In genomic region chr2:20617081-20617575, GRCh38 we compare ENCODE assay signal across 9 cellular contexts. TPM values are rescaled to one million over a fixed set of nuclear protein-coding genes. Genes with fewer than 3 reads are reported as not detected.
DNase-seq lines count a peak whose midpoint lies in the region; ATAC-seq, FAIRE-seq and TF ChIP-seq lines count a peak whose summit lies in the region.
"Had no signal": no experiment of that assay in that cellular context is flagged by ENCODE, and none has a peak within 500 bp of the region (broad histone marks: within the 10 kb centered on the region; RNA-seq: fewer than 3 reads in every experiment).

No MANE protein-coding gene starts in this region.

- H3K4me1 Mint-ChIP-seq in activated CD8-positive, alpha-beta T cell treated with anti-CD3 and anti-CD28 coated beads for 36 hours (ENCODE audit: low read depth) = no peaks in the 10 kb centered on the region

- no peak for ATAC-seq in HG03442 (IDR thresholded peaks at IDR 0.05; ENCODE audit: unreplicated experiment)
- ATAC-seq in activated CD8-positive, alpha-beta T cell treated with anti-CD3 and anti-CD28 coated beads for 36 hours = no peak

- POLR2A ChIA-PET in activated CD8-positive, alpha-beta T cell treated with anti-CD3 and anti-CD28 coated beads for 36 hours (lab: Charles Lee) = no interaction called here

- no peak overlapping the region for H3K4me3 Mint-ChIP-seq in activated CD8-positive, alpha-beta T cell treated with anti-CD3 and anti-CD28 coated beads for 36 hours
- H3K4me3 Mint-ChIP-seq: B cell had no signal

- H3K36me3 ChIP-seq in esophagus muscularis mucosa (peaks cover 9 to 26% (median 19%) of the 10 kb centered on the region in 4 donors), muscle layer of duodenum (ENCODE audit: control insufficient read depth in 1 of 2, insufficient read depth in 2 of 2, low read length in 2 of 2) (peaks cover 13 to 17% of the 10 kb centered on the region in 2 donors)

- peak; percentile 8 for DNase-seq in activated CD8-positive, alpha-beta memory T cell treated with anti-CD3 and anti-CD28 coated beads, Interleukin-2, amount 50 U/mL, for 4 hours
- DNase-seq in activated CD8-positive, alpha-beta memory T cell treated with anti-CD3 and anti-CD28 coated beads, Interleukin-2, amount 50 U/mL, for 48 hours = no peak
- DNase-seq in esophagus muscularis mucosa (ENCODE audit: extremely low spot score) = no peak
- DNase-seq in urothelium cell line (ENCODE audit: low spot score) = peak; percentile 49
- DNase-seq in HCEC 1CT = no peak
- no peak for DNase-seq in activated CD8-positive, alpha-beta T cell treated with anti-CD3 and anti-CD28 coated beads for 36 hours

- TF ChIP-seq POLR2A in esophagus muscularis mucosa (IDR thresholded peaks at IDR 0.05; ENCODE audit: low read depth) = no peak

- no peak for FAIRE-seq in urothelium cell line (lab: Jason Lieb, UNC)

- no peak for TF ChIP-seq EP300 in esophagus muscularis mucosa (IDR thresholded peaks at IDR 0.05)

- H3K27ac ChIP-seq in esophagus muscularis mucosa (replicated peaks in 1 of 4) = peak overlapping the region; percentile 96 to 99 (median 96)
- peak overlapping the region; percentile 96 for H3K27ac ChIP-seq in muscle layer of duodenum (ENCODE audit: low read length)

- no peaks in the 10 kb centered on the region for H3K9me3 Mint-ChIP-seq in activated CD8-positive, alpha-beta T cell treated with anti-CD3 and anti-CD28 coated beads for 36 hours

- no peaks in the 10 kb centered on the region for H3K27me3 ChIP-seq in esophagus muscularis mucosa
- H3K27me3 ChIP-seq in muscle layer of duodenum (ENCODE audit: low read depth, low read length) = no peaks in the 10 kb centered on the region

- intact Hi-C loops in esophagus muscularis mucosa (cut with DNase I) = no loop called here
- intact Hi-C loops in activated CD8-positive, alpha-beta T cell treated with anti-CD3 and anti-CD28 coated beads for 36 hours (cut with micrococcal nuclease) = no loop called here

- H3K9me3 ChIP-seq in esophagus muscularis mucosa (no peaks in the 10 kb centered on the region), muscle layer of duodenum (ENCODE audit: control insufficient read depth in 1 of 2, low read length in 2 of 2) (no peaks in the 10 kb centered on the region)

- H3K27me3 Mint-ChIP-seq in activated CD8-positive, alpha-beta T cell treated with anti-CD3 and anti-CD28 coated beads for 36 hours = no peaks in the 10 kb centered on the region
- H3K27me3 Mint-ChIP-seq: B cell had no signal

- no peaks in the 10 kb centered on the region for H3K36me3 Mint-ChIP-seq in activated CD8-positive, alpha-beta T cell treated with anti-CD3 and anti-CD28 coated beads for 36 hours (ENCODE audit: low read depth)

- TF ChIP-seq CTCF in esophagus muscularis mucosa (IDR thresholded peaks at IDR 0.05) = no peak
- TF ChIP-seq CTCF in activated CD8-positive, alpha-beta T cell treated with anti-CD3 and anti-CD28 coated beads for 36 hours (IDR thresholded peaks at IDR 0.05) = no peak

- no peak overlapping the region for H3K27ac Mint-ChIP-seq in activated CD8-positive, alpha-beta T cell treated with anti-CD3 and anti-CD28 coated beads for 36 hours
- H3K27ac Mint-ChIP-seq: B cell had no signal

- peak overlapping the region in 1 of 4 donors; percentile 9 for H3K4me3 ChIP-seq in esophagus muscularis mucosa
- H3K4me3 ChIP-seq in muscle layer of duodenum (ENCODE audit: low read depth in 1 of 2, low read length in 2 of 2) = peak overlapping the region in 1 of 2 donors; percentile 43

- 10% methylated on average over 8 of the region's 10 CpGs for WGBS in esophagus muscularis mucosa

- CTCF ChIA-PET in activated CD8-positive, alpha-beta T cell treated with anti-CD3 and anti-CD28 coated beads for 36 hours (lab: Charles Lee) = no interaction called here

- peaks cover 91 to 99% (median 97%) of the 10 kb centered on the region in 4 donors for H3K4me1 ChIP-seq in esophagus muscularis mucosa
- peaks cover 54 to 83% of the 10 kb centered on the region in 2 donors for H3K4me1 ChIP-seq in muscle layer of duodenum (ENCODE audit: control insufficient read depth in 1 of 2, insufficient read depth in 2 of 2, low read length in 2 of 2)

RNA-seq across cellular contexts. Expression of gene HS1BP3, which starts 33.8 kb away (rescaled TPM):
- 10 to 100 TPM; 42.6 to 95.6 (median 60.0) TPM for total RNA-seq in esophagus muscularis mucosa
- 1 to 10 TPM; 6.5 to 7.9 TPM for total RNA-seq in activated CD8-positive, alpha-beta T cell treated with anti-CD3 and anti-CD28 coated beads for 36 hours

RNA-seq across cellular contexts. Expression of gene GDF7, which starts 49.8 kb away (rescaled TPM):
- 10 to 100 TPM in 1 of 4 donors, 1 to 10 TPM in 3; 2.7 to 10.4 (median 7.4) TPM for total RNA-seq in esophagus muscularis mucosa
- total RNA-seq in activated CD8-positive, alpha-beta T cell treated with anti-CD3 and anti-CD28 coated beads for 36 hours = not detected

Comparison
In these comparisons a context has a peak if more than half of its experiments do, and no peak if none do; other contexts are left out.
1. DNase-seq: peak in activated CD8-positive, alpha-beta memory T cell treated with anti-CD3 and anti-CD28 coated beads, Interleukin-2, amount 50 U/mL, for 4 hours (single experiment) and urothelium cell line (single experiment); none in activated CD8-positive, alpha-beta memory T cell treated with anti-CD3 and anti-CD28 coated beads, Interleukin-2, amount 50 U/mL, for 48 hours (single experiment), esophagus muscularis mucosa (single experiment), HCEC 1CT (single experiment) and activated CD8-positive, alpha-beta T cell treated with anti-CD3 and anti-CD28 coated beads for 36 hours (single experiment).
2. RNA of gene HS1BP3, which starts 33.8 kb away (total RNA-seq): 42.6 to 95.6 TPM in esophagus muscularis mucosa; 6.5 to 7.9 TPM in activated CD8-positive, alpha-beta T cell treated with anti-CD3 and anti-CD28 coated beads for 36 hours; every median in the first group is over 4 times any median in the second.